ENCODE assay signal across 1 cellular context in the genomic region with DNA sequence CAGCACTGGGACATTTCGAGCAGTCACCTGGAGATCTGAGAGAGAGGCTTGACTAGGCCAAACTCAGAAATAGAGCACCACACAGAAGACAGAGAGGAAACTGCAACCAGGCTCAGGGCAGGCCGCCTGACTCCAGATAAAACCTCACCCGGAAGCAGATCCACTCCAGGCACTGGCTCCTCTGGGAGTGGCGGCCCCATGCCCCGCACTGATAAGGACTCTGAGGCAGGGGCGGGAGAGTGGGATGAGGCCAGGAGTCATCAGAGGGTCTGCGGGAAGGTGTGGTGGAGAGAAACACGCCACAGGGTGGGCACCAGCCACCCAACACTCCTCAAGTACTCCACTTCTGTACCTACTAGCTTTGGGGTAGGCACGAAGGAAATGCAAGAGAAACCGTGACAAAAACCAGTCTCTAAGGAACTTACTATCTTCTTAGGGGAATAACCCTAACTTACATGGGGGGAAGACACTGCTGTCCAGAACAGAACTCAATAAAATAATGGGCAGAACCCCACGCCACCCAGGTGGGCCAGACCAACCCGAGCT.
TF ChIP-seq lines count a peak whose summit lies in the region.

No MANE protein-coding gene starts in this region.

TF ChIP-seq in WTC11, 78 proteins besides CTCF, POLR2A, EP300 and RAD21 (continued from another document):
- no peak for TF ChIP-seq PRRX2 (CRISPR knock-in tag; IDR thresholded peaks at IDR 0.05)
- no peak for TF ChIP-seq SP1 (CRISPR knock-in tag; conservative IDR thresholded peaks at IDR 0.05)
- no peak for TF ChIP-seq GABPB1 (CRISPR knock-in tag; IDR thresholded peaks at IDR 0.05)
- TF ChIP-seq, protein P1, sequence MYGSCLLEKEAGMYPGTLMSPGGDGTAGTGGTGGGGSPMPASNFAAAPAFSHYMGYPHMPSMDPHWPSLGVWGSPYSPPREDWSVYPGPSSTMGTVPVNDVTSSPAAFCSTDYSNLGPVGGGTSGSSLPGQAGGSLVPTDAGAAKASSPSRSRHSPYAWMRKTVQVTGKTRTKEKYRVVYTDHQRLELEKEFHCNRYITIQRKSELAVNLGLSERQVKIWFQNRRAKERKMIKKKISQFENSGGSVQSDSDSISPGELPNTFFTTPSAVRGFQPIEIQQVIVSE (CRISPR knock-in tag; IDR thresholded peaks at IDR 0.05; ENCODE audit: borderline replicate concordance) = no peak
- TF ChIP-seq, protein P2, sequence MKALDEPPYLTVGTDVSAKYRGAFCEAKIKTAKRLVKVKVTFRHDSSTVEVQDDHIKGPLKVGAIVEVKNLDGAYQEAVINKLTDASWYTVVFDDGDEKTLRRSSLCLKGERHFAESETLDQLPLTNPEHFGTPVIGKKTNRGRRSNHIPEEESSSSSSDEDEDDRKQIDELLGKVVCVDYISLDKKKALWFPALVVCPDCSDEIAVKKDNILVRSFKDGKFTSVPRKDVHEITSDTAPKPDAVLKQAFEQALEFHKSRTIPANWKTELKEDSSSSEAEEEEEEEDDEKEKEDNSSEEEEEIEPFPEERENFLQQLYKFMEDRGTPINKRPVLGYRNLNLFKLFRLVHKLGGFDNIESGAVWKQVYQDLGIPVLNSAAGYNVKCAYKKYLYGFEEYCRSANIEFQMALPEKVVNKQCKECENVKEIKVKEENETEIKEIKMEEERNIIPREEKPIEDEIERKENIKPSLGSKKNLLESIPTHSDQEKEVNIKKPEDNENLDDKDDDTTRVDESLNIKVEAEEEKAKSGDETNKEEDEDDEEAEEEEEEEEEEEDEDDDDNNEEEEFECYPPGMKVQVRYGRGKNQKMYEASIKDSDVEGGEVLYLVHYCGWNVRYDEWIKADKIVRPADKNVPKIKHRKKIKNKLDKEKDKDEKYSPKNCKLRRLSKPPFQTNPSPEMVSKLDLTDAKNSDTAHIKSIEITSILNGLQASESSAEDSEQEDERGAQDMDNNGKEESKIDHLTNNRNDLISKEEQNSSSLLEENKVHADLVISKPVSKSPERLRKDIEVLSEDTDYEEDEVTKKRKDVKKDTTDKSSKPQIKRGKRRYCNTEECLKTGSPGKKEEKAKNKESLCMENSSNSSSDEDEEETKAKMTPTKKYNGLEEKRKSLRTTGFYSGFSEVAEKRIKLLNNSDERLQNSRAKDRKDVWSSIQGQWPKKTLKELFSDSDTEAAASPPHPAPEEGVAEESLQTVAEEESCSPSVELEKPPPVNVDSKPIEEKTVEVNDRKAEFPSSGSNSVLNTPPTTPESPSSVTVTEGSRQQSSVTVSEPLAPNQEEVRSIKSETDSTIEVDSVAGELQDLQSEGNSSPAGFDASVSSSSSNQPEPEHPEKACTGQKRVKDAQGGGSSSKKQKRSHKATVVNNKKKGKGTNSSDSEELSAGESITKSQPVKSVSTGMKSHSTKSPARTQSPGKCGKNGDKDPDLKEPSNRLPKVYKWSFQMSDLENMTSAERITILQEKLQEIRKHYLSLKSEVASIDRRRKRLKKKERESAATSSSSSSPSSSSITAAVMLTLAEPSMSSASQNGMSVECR (CRISPR knock-in tag; IDR thresholded peaks at IDR 0.05; ENCODE audit: borderline replicate concordance) = no peak
- TF ChIP-seq, protein P3, sequence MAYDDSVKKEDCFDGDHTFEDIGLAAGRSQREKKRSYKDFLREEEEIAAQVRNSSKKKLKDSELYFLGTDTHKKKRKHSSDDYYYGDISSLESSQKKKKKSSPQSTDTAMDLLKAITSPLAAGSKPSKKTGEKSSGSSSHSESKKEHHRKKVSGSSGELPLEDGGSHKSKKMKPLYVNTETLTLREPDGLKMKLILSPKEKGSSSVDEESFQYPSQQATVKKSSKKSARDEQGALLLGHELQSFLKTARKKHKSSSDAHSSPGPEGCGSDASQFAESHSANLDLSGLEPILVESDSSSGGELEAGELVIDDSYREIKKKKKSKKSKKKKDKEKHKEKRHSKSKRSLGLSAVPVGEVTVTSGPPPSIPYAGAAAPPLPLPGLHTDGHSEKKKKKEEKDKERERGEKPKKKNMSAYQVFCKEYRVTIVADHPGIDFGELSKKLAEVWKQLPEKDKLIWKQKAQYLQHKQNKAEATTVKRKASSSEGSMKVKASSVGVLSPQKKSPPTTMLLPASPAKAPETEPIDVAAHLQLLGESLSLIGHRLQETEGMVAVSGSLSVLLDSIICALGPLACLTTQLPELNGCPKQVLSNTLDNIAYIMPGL (CRISPR knock-in tag; IDR thresholded peaks at IDR 0.05) = no peak
- TF ChIP-seq, protein P4, sequence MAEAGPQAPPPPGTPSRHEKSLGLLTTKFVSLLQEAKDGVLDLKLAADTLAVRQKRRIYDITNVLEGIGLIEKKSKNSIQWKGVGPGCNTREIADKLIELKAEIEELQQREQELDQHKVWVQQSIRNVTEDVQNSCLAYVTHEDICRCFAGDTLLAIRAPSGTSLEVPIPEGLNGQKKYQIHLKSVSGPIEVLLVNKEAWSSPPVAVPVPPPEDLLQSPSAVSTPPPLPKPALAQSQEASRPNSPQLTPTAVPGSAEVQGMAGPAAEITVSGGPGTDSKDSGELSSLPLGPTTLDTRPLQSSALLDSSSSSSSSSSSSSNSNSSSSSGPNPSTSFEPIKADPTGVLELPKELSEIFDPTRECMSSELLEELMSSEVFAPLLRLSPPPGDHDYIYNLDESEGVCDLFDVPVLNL (CRISPR knock-in tag; IDR thresholded peaks at IDR 0.05; ENCODE audit: borderline replicate concordance, low read depth) = no peak
- no peak for TF ChIP-seq SMAD4 (CRISPR knock-in tag; IDR thresholded peaks at IDR 0.05)
- TF ChIP-seq, protein P5, sequence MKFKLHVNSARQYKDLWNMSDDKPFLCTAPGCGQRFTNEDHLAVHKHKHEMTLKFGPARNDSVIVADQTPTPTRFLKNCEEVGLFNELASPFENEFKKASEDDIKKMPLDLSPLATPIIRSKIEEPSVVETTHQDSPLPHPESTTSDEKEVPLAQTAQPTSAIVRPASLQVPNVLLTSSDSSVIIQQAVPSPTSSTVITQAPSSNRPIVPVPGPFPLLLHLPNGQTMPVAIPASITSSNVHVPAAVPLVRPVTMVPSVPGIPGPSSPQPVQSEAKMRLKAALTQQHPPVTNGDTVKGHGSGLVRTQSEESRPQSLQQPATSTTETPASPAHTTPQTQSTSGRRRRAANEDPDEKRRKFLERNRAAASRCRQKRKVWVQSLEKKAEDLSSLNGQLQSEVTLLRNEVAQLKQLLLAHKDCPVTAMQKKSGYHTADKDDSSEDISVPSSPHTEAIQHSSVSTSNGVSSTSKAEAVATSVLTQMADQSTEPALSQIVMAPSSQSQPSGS (CRISPR knock-in tag; IDR thresholded peaks at IDR 0.05; ENCODE audit: borderline replicate concordance, low read depth) = no peak
- TF ChIP-seq, protein P6, sequence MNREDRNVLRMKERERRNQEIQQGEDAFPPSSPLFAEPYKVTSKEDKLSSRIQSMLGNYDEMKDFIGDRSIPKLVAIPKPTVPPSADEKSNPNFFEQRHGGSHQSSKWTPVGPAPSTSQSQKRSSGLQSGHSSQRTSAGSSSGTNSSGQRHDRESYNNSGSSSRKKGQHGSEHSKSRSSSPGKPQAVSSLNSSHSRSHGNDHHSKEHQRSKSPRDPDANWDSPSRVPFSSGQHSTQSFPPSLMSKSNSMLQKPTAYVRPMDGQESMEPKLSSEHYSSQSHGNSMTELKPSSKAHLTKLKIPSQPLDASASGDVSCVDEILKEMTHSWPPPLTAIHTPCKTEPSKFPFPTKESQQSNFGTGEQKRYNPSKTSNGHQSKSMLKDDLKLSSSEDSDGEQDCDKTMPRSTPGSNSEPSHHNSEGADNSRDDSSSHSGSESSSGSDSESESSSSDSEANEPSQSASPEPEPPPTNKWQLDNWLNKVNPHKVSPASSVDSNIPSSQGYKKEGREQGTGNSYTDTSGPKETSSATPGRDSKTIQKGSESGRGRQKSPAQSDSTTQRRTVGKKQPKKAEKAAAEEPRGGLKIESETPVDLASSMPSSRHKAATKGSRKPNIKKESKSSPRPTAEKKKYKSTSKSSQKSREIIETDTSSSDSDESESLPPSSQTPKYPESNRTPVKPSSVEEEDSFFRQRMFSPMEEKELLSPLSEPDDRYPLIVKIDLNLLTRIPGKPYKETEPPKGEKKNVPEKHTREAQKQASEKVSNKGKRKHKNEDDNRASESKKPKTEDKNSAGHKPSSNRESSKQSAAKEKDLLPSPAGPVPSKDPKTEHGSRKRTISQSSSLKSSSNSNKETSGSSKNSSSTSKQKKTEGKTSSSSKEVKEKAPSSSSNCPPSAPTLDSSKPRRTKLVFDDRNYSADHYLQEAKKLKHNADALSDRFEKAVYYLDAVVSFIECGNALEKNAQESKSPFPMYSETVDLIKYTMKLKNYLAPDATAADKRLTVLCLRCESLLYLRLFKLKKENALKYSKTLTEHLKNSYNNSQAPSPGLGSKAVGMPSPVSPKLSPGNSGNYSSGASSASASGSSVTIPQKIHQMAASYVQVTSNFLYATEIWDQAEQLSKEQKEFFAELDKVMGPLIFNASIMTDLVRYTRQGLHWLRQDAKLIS (CRISPR knock-in tag; IDR thresholded peaks at IDR 0.05; ENCODE audit: borderline replicate concordance) = no peak
- TF ChIP-seq EMX1 (CRISPR knock-in tag; IDR thresholded peaks at IDR 0.05) = no peak
- no peak for TF ChIP-seq FOXJ3 (CRISPR knock-in tag; IDR thresholded peaks at IDR 0.05; ENCODE audit: borderline replicate concordance)
- no peak for TF ChIP-seq ZNF317 (CRISPR knock-in tag; IDR thresholded peaks at IDR 0.05; ENCODE audit: borderline replicate concordance, low read depth)
- TF ChIP-seq JAZF1 (CRISPR knock-in tag; IDR thresholded peaks at IDR 0.05) = no peak
- TF ChIP-seq OVOL2 (CRISPR knock-in tag; IDR thresholded peaks at IDR 0.05; ENCODE audit: borderline replicate concordance) = no peak
- TF ChIP-seq FOXK1 (CRISPR knock-in tag; IDR thresholded peaks at IDR 0.05) = no peak
- TF ChIP-seq, protein P7, sequence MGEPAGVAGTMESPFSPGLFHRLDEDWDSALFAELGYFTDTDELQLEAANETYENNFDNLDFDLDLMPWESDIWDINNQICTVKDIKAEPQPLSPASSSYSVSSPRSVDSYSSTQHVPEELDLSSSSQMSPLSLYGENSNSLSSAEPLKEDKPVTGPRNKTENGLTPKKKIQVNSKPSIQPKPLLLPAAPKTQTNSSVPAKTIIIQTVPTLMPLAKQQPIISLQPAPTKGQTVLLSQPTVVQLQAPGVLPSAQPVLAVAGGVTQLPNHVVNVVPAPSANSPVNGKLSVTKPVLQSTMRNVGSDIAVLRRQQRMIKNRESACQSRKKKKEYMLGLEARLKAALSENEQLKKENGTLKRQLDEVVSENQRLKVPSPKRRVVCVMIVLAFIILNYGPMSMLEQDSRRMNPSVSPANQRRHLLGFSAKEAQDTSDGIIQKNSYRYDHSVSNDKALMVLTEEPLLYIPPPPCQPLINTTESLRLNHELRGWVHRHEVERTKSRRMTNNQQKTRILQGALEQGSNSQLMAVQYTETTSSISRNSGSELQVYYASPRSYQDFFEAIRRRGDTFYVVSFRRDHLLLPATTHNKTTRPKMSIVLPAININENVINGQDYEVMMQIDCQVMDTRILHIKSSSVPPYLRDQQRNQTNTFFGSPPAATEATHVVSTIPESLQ (CRISPR knock-in tag; IDR thresholded peaks at IDR 0.05) = no peak
TF ChIP-seq in WTC11: peak in this region for 0.
